In genomic region chr2:227313310-227313709, GRCh38 we compare ENCODE assay signal across 35 cellular contexts.
"Had no signal": no experiment of that assay in that cellular context is flagged by ENCODE, and none has a peak within 500 bp of the region (broad histone marks: within the 10 kb centered on the region; RNA-seq: fewer than 3 reads in every experiment).

No MANE protein-coding gene starts in this region.

- H3K36me3 ChIP-seq: MG63 had no signal

- H3K9me3 ChIP-seq: MG63 had no signal

- H3K27me3 ChIP-seq: MG63 had no signal

- H3K4me3 ChIP-seq: MG63 had no signal

- DNase-seq: Karpas-422, Kasumi-1, MG63, MM.1S, MV-4-11, NCI-H1048, NCI-H1092, NCI-H1092 treated with DMSO at 0.1 percent for 48 hours, NCI-H1105, NCI-H1105 treated with DMSO at 0.1 percent for 48 hours, NCI-H1417, NCI-H1417 treated with DMSO at 0.1 percent for 48 hours, NCI-H1436, NCI-H1436 treated with DMSO at 0.1 percent for 48 hours, NCI-H146, NCI-H1694, NCI-H1694 treated with DMSO at 0.1 percent for 48 hours, NCI-H187, NCI-H187 treated with DMSO at 0.1 percent for 48 hours, NCI-H1930, NCI-H2029, NCI-H2029 treated with DMSO at 0.1 percent for 48 hours, NCI-H2081, NCI-H2081 treated with DMSO at 0.1 percent for 48 hours, NCI-H2107, NCI-H2171, NCI-H2171 treated with DMSO at 0.1 percent for 48 hours, NCI-H2227 treated with DMSO at 0.1 percent for 48 hours, NCI-H226, NCI-H345, NCI-H446, NCI-H446 treated with DMSO at 0.1 percent for 48 hours, NCI-H510A, NCI-H510A treated with DMSO at 0.1 percent for 48 hours, NCI-H524 had no signal
